Comparison of ENCODE assay signal across 24 cellular contexts in the genomic region with DNA sequence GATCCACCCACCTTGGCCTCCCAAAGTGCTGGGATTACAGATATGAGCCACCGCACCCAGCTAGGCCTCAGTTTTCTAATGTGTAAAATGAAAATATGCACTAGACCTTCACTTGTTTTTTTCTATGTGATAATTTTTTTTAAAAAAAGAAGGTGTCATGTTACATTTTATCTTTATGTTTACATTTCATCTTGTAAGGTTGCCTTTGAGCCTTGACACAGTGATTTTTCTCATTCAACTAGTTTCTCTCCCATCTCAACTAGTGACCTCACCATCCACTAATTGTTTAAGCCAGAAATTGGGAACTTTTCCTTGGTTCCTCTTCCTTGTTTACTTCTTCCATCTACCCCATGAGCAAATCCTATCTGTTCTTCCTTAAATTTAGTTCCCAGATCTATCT. TPM values are rescaled to one million over a fixed set of nuclear protein-coding genes. Genes with fewer than 3 reads are reported as not detected.
DNase-seq lines count a peak whose midpoint lies in the region; ATAC-seq, FAIRE-seq and TF ChIP-seq lines count a peak whose summit lies in the region.
"Had no signal": no experiment of that assay in that cellular context is flagged by ENCODE, and none has a peak within 500 bp of the region (broad histone marks: within the 10 kb centered on the region; RNA-seq: fewer than 3 reads in every experiment).

No MANE protein-coding gene starts in this region.

- no TSS peak for BruUV-seq in K562 (replicated peaks; lab: Mats Ljungman, UMichigan)

- no peak overlapping the region for H3K4me3 ChIP-seq in K562
- no peak overlapping the region for H3K4me3 ChIP-seq in keratinocyte (ENCODE audit: control insufficient read depth in 2 of 3, extremely low read depth in 1 of 3, insufficient read depth in 2 of 3, low read depth in 1 of 3, low read length in 3 of 3)
- H3K4me3 ChIP-seq: coronary artery, stomach had no signal

- no peak for TF ChIP-seq RAD21 in K562 (CRISPR knock-in tag; conservative IDR thresholded peaks at IDR 0.05 in 1 of 2, IDR thresholded peaks at IDR 0.05 in 1 of 2)

- TF ChIP-seq CTCF in K562 (IDR thresholded peaks at IDR 0.05 in 2 of 3, conservative IDR thresholded peaks at IDR 0.05 in 1 of 3; ENCODE audit: insufficient read depth in 2 of 3, low read depth in 1 of 3, low read length in 3 of 3) (no peak), keratinocyte (optimal IDR thresholded peaks at IDR 0.05 in 1 of 3, IDR thresholded peaks at IDR 0.05 in 1 of 3, conservative IDR thresholded peaks at IDR 0.05 in 1 of 3; ENCODE audit: extremely low read depth in 1 of 3, insufficient read depth in 2 of 3, low read length in 3 of 3) (no peak)

- H4K20me1 ChIP-seq in K562 (replicated peaks; ENCODE audit: control insufficient read depth, insufficient read depth, low read length) (no peaks in the 10 kb centered on the region), keratinocyte (ENCODE audit: control insufficient read depth, extremely low read depth, insufficient read depth, low read length) (no peaks in the 10 kb centered on the region)

- 0% methylated on average over 1 of the region's 1 CpG for WGBS in K562 (ENCODE audit: insufficient coverage, low coverage, missing lambda C conversion rate)

- ATAC-seq in K562: no peak
- ATAC-seq in GM21619 (IDR thresholded peaks at IDR 0.05; ENCODE audit: unreplicated experiment): no peak
- no peak for ATAC-seq in GM18909 (IDR thresholded peaks at IDR 0.05; ENCODE audit: poor library complexity, unreplicated experiment)

- H3K9ac ChIP-seq in K562 (ENCODE audit: insufficient read depth in 1 of 2, low read depth in 2 of 2, low read length in 2 of 2) (no peak overlapping the region), keratinocyte (ENCODE audit: control insufficient read depth, extremely low read depth, insufficient read depth, low read length) (peak overlapping the region; percentile 41)

- H3K4me1 ChIP-seq in K562 (replicated peaks in 1 of 2; ENCODE audit: control insufficient read depth in 2 of 2, insufficient read depth in 2 of 2, low read length in 2 of 2): peaks cover 3 to 19% of the 10 kb centered on the region in 2 experiments; a peak in 3 of 5 replicates
- peaks cover 34% of the 10 kb centered on the region for H3K4me1 ChIP-seq in keratinocyte (ENCODE audit: control insufficient read depth, extremely low read depth, insufficient read depth, low read length)

- H3K79me2 ChIP-seq in K562 (ENCODE audit: control insufficient read depth, insufficient read depth, low read length) (no peaks in the 10 kb centered on the region), keratinocyte (ENCODE audit: control insufficient read depth, insufficient read depth, low read length) (no peaks in the 10 kb centered on the region)

- CTCF ChIA-PET in K562 (lab: Yijun Ruan, JAX; ENCODE audit: low intra/inter-chr PET ratio): no interaction called here

- H3K27ac ChIP-seq in K562 (ENCODE audit: extremely low read depth, low read depth, low read length) (no peak overlapping the region), keratinocyte (ENCODE audit: control insufficient read depth, insufficient read depth, low read length) (peak overlapping the region; percentile 59)
- H3K27ac ChIP-seq: coronary artery, stomach had no signal

- H3K27me3 ChIP-seq in K562 (ENCODE audit: control insufficient read depth in 2 of 2, insufficient read depth in 2 of 2, low read length in 2 of 2) (no peaks in the 10 kb centered on the region), keratinocyte (ENCODE audit: control insufficient read depth, extremely low read depth, insufficient read depth, low read length) (no peaks in the 10 kb centered on the region)
- H3K27me3 ChIP-seq: stomach had no signal

- in situ Hi-C loops in K562 (cut with MboI): no loop called here

- DNase-seq in DMS53 (lab: John Stamatoyannopoulos, UW) (peak; percentile 33), DMS53 treated with DMSO at 0.1 percent for 48 hours (lab: John Stamatoyannopoulos, UW; ENCODE audit: unreplicated experiment) (no peak), M059J (ENCODE audit: low read depth) (peak; percentile 48), K562 (ENCODE audit: extremely low read depth in 1 of 4, low spot score in 3 of 4) (no peak), keratinocyte (ENCODE audit: low read depth, low spot score) (no peak), AG08395 (ENCODE audit: low spot score) (no peak)
- DNase-seq: activated CD4-positive, alpha-beta T cell treated with anti-CD3 and anti-CD28 coated beads for 48 hours; foreskin melanocyte; GF-D8; H7; left colon; NCI-H1436; NCI-H2171; stimulated activated CD4-positive, alpha-beta T cell treated with anti-CD3 and anti-CD28 coated beads, Interleukin-2, amount 100 ng/mL, for 48 hours; stomach; trophoblast cell had no signal

- FAIRE-seq in K562 (lab: Jason Lieb, UNC) (no peak), keratinocyte (lab: Jason Lieb, UNC) (no peak)
- FAIRE-seq: A204.1, endometrium, GM19239 had no signal

- TF ChIP-seq POLR2A in K562 (conservative IDR thresholded peaks at IDR 0.05): no peak

- no peak for TF ChIP-seq EP300 in K562 (IDR thresholded peaks at IDR 0.05; ENCODE audit: low read length)

- H3K36me3 ChIP-seq in K562 (ENCODE audit: control insufficient read depth, insufficient read depth, low read length) (no peaks in the 10 kb centered on the region), keratinocyte (ENCODE audit: control insufficient read depth in 2 of 2, extremely low read depth in 1 of 2, insufficient read depth in 2 of 2, low read length in 2 of 2) (no peaks in the 10 kb centered on the region)
- H3K36me3 ChIP-seq: stomach had no signal

- POLR2A ChIA-PET in K562 (lab: Yijun Ruan, JAX): interaction anchor here (1.6 kb wide), 1 partner anchor 17 kb away, joined by 3 read pairs; no protein-coding TSS in a partner anchor

- no peaks in the 10 kb centered on the region for H3K9me1 ChIP-seq in K562 (ENCODE audit: control insufficient read depth, insufficient read depth, low read length)
- no peaks in the 10 kb centered on the region for H3K9me1 ChIP-seq in keratinocyte (ENCODE audit: control insufficient read depth, extremely low read depth, insufficient read depth, low read length)

- intact Hi-C loops in K562 (cut with micrococcal nuclease): loop anchor here (5.0 kb wide), 3 partner anchors 34 to 76 kb away; no protein-coding TSS in a partner anchor

- H2AFZ ChIP-seq in K562 (ENCODE audit: low read depth, low read length) (no peak overlapping the region), keratinocyte (ENCODE audit: control insufficient read depth, low read length) (peak overlapping the region; percentile 49)

- no peaks in the 10 kb centered on the region for H3K9me3 ChIP-seq in K562 (replicated peaks; ENCODE audit: control insufficient read depth, insufficient read depth, low read depth, low read length)
- no peaks in the 10 kb centered on the region for H3K9me3 ChIP-seq in keratinocyte (ENCODE audit: control insufficient read depth, low read depth, low read length)
- H3K9me3 ChIP-seq: stomach had no signal

- dilution Hi-C loops in keratinocyte (cut with MboI; ENCODE audit: extremely low pct_ligation_motif_present, low sequenced_read_pairs): no loop called here

- no peak overlapping the region for H3K4me2 ChIP-seq in K562 (ENCODE audit: insufficient read depth, low read length)
- H3K4me2 ChIP-seq in keratinocyte (ENCODE audit: control insufficient read depth, extremely low read depth, insufficient read depth, low read depth, low read length): no peak overlapping the region

TF ChIP-seq in K562, 482 proteins besides CTCF, POLR2A, EP300 and RAD21 (continues in another document):
- TF ChIP-seq FOXK2 (conservative IDR thresholded peaks at IDR 0.05 in 1 of 2, IDR thresholded peaks at IDR 0.05 in 1 of 2; ENCODE audit: low read depth in 2 of 2) (0 out of 4 replicates have a peak, but pooled peaks of 1 of the 2 experiments have one; percentile 16), SMAD1 (IDR thresholded peaks at IDR 0.05; ENCODE audit: low read depth, low read length, partially characterized antibody) (no peak)
- TF ChIP-seq, protein P1, sequence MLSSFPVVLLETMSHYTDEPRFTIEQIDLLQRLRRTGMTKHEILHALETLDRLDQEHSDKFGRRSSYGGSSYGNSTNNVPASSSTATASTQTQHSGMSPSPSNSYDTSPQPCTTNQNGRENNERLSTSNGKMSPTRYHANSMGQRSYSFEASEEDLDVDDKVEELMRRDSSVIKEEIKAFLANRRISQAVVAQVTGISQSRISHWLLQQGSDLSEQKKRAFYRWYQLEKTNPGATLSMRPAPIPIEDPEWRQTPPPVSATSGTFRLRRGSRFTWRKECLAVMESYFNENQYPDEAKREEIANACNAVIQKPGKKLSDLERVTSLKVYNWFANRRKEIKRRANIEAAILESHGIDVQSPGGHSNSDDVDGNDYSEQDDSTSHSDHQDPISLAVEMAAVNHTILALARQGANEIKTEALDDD (IDR thresholded peaks at IDR 0.05): peak; percentile 46; the same call in 1 of the 2 replicates

RNA-seq across cellular contexts. Expression of gene TMC1, which starts 21.5 kb away (rescaled TPM):
- 1.1 TPM in 1 of 2 replicates, not detected in the other for total RNA-seq in M059J (2014; rRNA removed; shearing (Covaris generic))
- not detected in 2 replicates for total RNA-seq in K562 (2011; cell fraction: chromatin; rRNA removed; ENCODE audit: low replicate concordance)
- not detected in 2 replicates for total RNA-seq in K562 (2011; cell fraction: nucleolus; rRNA removed)
- not detected in 2 replicates for total RNA-seq in K562 (2011; cell fraction: nucleoplasm; rRNA removed)
- not detected in 2 replicates for total RNA-seq in K562 (2014; rRNA removed)
- total RNA-seq in K562 (2014; rRNA removed; fragmentation: Illumina TruSeq; extraction: Trizol): 0.19 TPM in 1 of 2 replicates, not detected in the other
- total RNA-seq in K562 (2015; rRNA removed; fragmentation: Illumina TruSeq; extraction: Trizol): not detected in 2 replicates
- total RNA-seq in K562 (2021): not detected in 2 replicates
- 1.0 TPM in 1 of 2 replicates, not detected in the other for polyA plus RNA-seq in K562 (2011; rRNA removed)
- 0.31 TPM in 1 of 2 replicates, not detected in the other for polyA plus RNA-seq in K562 (2011; cell fraction: cytosol; rRNA removed)
- 1.4 TPM in 1 of 2 replicates, not detected in the other for polyA plus RNA-seq in K562 (2011; cell fraction: nucleus; rRNA removed)
- polyA plus RNA-seq in K562 (2012): not detected in 2 replicates
- not detected in 2 replicates for polyA plus RNA-seq in K562 (2014; fragmentation: Illumina TruSeq; extraction: Trizol)
- polyA plus RNA-seq in K562 (2014; fragmentation: Nextera tagmentation; extraction: Ambion mirVana): under 1 TPM; 0.10 to 0.15 TPM
- not detected in 2 replicates for polyA plus RNA-seq in K562 (2014; rRNA removed)
- 1.3 TPM in 1 of 2 replicates, not detected in the other for polyA minus RNA-seq in K562 (2011; rRNA and poly(A)+ RNA removed)
- not detected in 2 replicates for polyA minus RNA-seq in K562 (2011; cell fraction: cytosol; rRNA and poly(A)+ RNA removed)
- 3.1 TPM in 1 of 2 replicates, not detected in the other for polyA minus RNA-seq in K562 (2011; cell fraction: nucleus; rRNA and poly(A)+ RNA removed)
- polyA plus RNA-seq in keratinocyte: 0.05 to 0.24 TPM (median 0.12 TPM) in 3 replicates
- not detected for polyA plus RNA-seq in keratinocyte (2011; ENCODE audit: low read depth)
- not detected in 2 replicates for polyA plus RNA-seq in keratinocyte (2011; cell fraction: cytosol; rRNA removed)
- 0.08 and 0.32 TPM in 2 replicates for polyA plus RNA-seq in keratinocyte (2011; cell fraction: nucleus; rRNA removed)
- not detected in 2 replicates for polyA plus RNA-seq in keratinocyte (2012; ENCODE audit: low replicate concordance)
- 1.3 TPM in 1 of 3 replicates, not detected in the others for polyA minus RNA-seq in keratinocyte
- polyA minus RNA-seq in keratinocyte (2011; cell fraction: cytosol; rRNA and poly(A)+ RNA removed): not detected
- not detected in 2 replicates for polyA minus RNA-seq in keratinocyte (2011; cell fraction: nucleus; rRNA and poly(A)+ RNA removed)
- total RNA-seq: H7, progenitor cell of endocrine pancreas had no signal
- polyA plus RNA-seq: neural cell had no signal

Comparison
In these comparisons a context has a peak if more than half of its experiments do, and no peak if none do; other contexts are left out.
1. DNase-seq: peak in DMS53 (single experiment) and M059J (single experiment); none in DMS53 treated with DMSO at 0.1 percent for 48 hours (single experiment), K562 (0 of 4), keratinocyte (single experiment) and AG08395 (single experiment).